ENCODE assay signal across 8 cellular contexts in genomic region chr9:94656190-94656589, GRCh38. TPM values are rescaled to one million over a fixed set of nuclear protein-coding genes. Genes with fewer than 3 reads are reported as not detected.
DNase-seq lines count a peak whose midpoint lies in the region; ATAC-seq and TF ChIP-seq lines count a peak whose summit lies in the region.

No MANE protein-coding gene starts in this region.

- CTCF ChIA-PET in WTC11 (lab: Charles Lee): interaction anchor here (1.4 to 2.6 kb wide), 6 partner anchors 13 to 474 kb away, joined by 4 to 19 read pairs (median 7); partner anchors contain the start of gene PCAT7

- 21 to 23% methylated on average over 6 of the region's 6 CpGs for WGBS in heart right ventricle, 2 donors

- H3K4me3 Mint-ChIP-seq in WTC11: no peak overlapping the region
- peak overlapping the region; percentile 79 for H3K4me3 Mint-ChIP-seq in stimulated activated naive CD8-positive, alpha-beta T cell treated with anti-CD3 and anti-CD28 coated beads, Interleukin-15, Interleukin-2, amounts not matched to agents 100 ng/mL and 50 ng/mL, for 24 hours

- H3K27ac Mint-ChIP-seq in WTC11: no peak overlapping the region
- peak overlapping the region; percentile 87 for H3K27ac Mint-ChIP-seq in stimulated activated naive CD8-positive, alpha-beta T cell treated with anti-CD3 and anti-CD28 coated beads, Interleukin-15, Interleukin-2, amounts not matched to agents 100 ng/mL and 50 ng/mL, for 24 hours

- no peaks in the 10 kb centered on the region for H4K20me1 ChIP-seq in BLaER1

- peak overlapping the region; percentile 55 for H3K4me3 ChIP-seq in BLaER1
- H3K4me3 ChIP-seq in heart right ventricle: peak overlapping the region in 2 of 10 donors; percentile 14 to 35
- H3K4me3 ChIP-seq in MG63: no peak overlapping the region

- no peaks in the 10 kb centered on the region for H3K9me3 ChIP-seq in BLaER1
- H3K9me3 ChIP-seq in heart right ventricle: no peaks in the 10 kb centered on the region
- no peaks in the 10 kb centered on the region for H3K9me3 ChIP-seq in MG63

- H3K36me3 Mint-ChIP-seq in WTC11: no peaks in the 10 kb centered on the region
- no peaks in the 10 kb centered on the region for H3K36me3 Mint-ChIP-seq in stimulated activated naive CD8-positive, alpha-beta T cell treated with anti-CD3 and anti-CD28 coated beads, Interleukin-15, Interleukin-2, amounts not matched to agents 100 ng/mL and 50 ng/mL, for 24 hours (ENCODE audit: low read depth)

- DNase-seq in GM19238 (ENCODE audit: insufficient read length, low spot score): peak; percentile 37
- no peak for DNase-seq in WTC11 (ENCODE audit: low spot score)
- no peak for DNase-seq in heart right ventricle
- no peak for DNase-seq in MG63
- no peak for DNase-seq in HuH-7.5 (ENCODE audit: low spot score)

- POLR2A ChIA-PET in WTC11 (lab: Charles Lee): interaction anchor here (1.6 kb wide), 1 partner anchor 25 kb away, joined by 4 read pairs; no protein-coding TSS in a partner anchor

- ATAC-seq in HG03159 (IDR thresholded peaks at IDR 0.05; ENCODE audit: unreplicated experiment) (peak; percentile 98), WTC11 (peak; percentile 73), heart right ventricle (peak in 7 of 8 donors; percentile 53 to 78 (median 60))

- H3K4me1 Mint-ChIP-seq in WTC11: peaks cover 21% of the 10 kb centered on the region
- peaks cover 25% of the 10 kb centered on the region for H3K4me1 Mint-ChIP-seq in stimulated activated naive CD8-positive, alpha-beta T cell treated with anti-CD3 and anti-CD28 coated beads, Interleukin-15, Interleukin-2, amounts not matched to agents 100 ng/mL and 50 ng/mL, for 24 hours (ENCODE audit: low read depth)

- TF ChIP-seq CTCF in WTC11 (IDR thresholded peaks at IDR 0.05): no peak
- no peak for TF ChIP-seq CTCF in heart right ventricle (IDR thresholded peaks at IDR 0.05)

- peak overlapping the region; percentile 87 for H3K27ac ChIP-seq in BLaER1
- H3K27ac ChIP-seq in heart right ventricle: peak overlapping the region in 1 of 10 donors; percentile 77

- no peaks in the 10 kb centered on the region for H3K27me3 Mint-ChIP-seq in WTC11 (ENCODE audit: low read depth)
- peaks cover 8% of the 10 kb centered on the region for H3K27me3 Mint-ChIP-seq in stimulated activated naive CD8-positive, alpha-beta T cell treated with anti-CD3 and anti-CD28 coated beads, Interleukin-15, Interleukin-2, amounts not matched to agents 100 ng/mL and 50 ng/mL, for 24 hours

- H3K27me3 ChIP-seq in BLaER1: no peaks in the 10 kb centered on the region
- peaks cover 0 to 6% (median 0%) of the 10 kb centered on the region in 7 donors for H3K27me3 ChIP-seq in heart right ventricle
- no peaks in the 10 kb centered on the region for H3K27me3 ChIP-seq in MG63

- no peaks in the 10 kb centered on the region for H3K9me3 Mint-ChIP-seq in WTC11
- no peaks in the 10 kb centered on the region for H3K9me3 Mint-ChIP-seq in stimulated activated naive CD8-positive, alpha-beta T cell treated with anti-CD3 and anti-CD28 coated beads, Interleukin-15, Interleukin-2, amounts not matched to agents 100 ng/mL and 50 ng/mL, for 24 hours

- intact Hi-C loops in heart right ventricle (cut with DNase I): no loop called here

- peak overlapping the region; percentile 95 for H3K4me2 ChIP-seq in BLaER1

- no peaks in the 10 kb centered on the region for H3K36me3 ChIP-seq in BLaER1
- no peaks in the 10 kb centered on the region for H3K36me3 ChIP-seq in heart right ventricle
- no peaks in the 10 kb centered on the region for H3K36me3 ChIP-seq in MG63

- H3K4me1 ChIP-seq in BLaER1 (peaks cover 38% of the 10 kb centered on the region), heart right ventricle (peaks cover 0 to 27% (median 0%) of the 10 kb centered on the region in 9 donors)

- peak overlapping the region; percentile 80 for H3K9ac ChIP-seq in BLaER1

TF ChIP-seq in WTC11, 78 proteins besides CTCF, POLR2A, EP300 and RAD21 (continues in another document):
- TF ChIP-seq CREB1 (CRISPR knock-in tag; IDR thresholded peaks at IDR 0.05): no peak
- no peak for TF ChIP-seq RORB (CRISPR knock-in tag; IDR thresholded peaks at IDR 0.05)
- no peak for TF ChIP-seq CBFB (CRISPR knock-in tag; IDR thresholded peaks at IDR 0.05; ENCODE audit: low read depth)
- no peak for TF ChIP-seq STAT6 (CRISPR knock-in tag; conservative IDR thresholded peaks at IDR 0.05; ENCODE audit: low read depth)
- TF ChIP-seq KAT7 (CRISPR knock-in tag; IDR thresholded peaks at IDR 0.05; ENCODE audit: borderline replicate concordance): no peak
- TF ChIP-seq GABPB1 (CRISPR knock-in tag; IDR thresholded peaks at IDR 0.05): no peak
- TF ChIP-seq E2F1 (CRISPR knock-in tag; IDR thresholded peaks at IDR 0.05): no peak
- TF ChIP-seq ZNF121 (CRISPR knock-in tag; IDR thresholded peaks at IDR 0.05): no peak
- TF ChIP-seq ZNF416 (CRISPR knock-in tag; IDR thresholded peaks at IDR 0.05): no peak
- no peak for TF ChIP-seq ETV6 (CRISPR knock-in tag; IDR thresholded peaks at IDR 0.05)
- no peak for TF ChIP-seq NFE2L1 (CRISPR knock-in tag; IDR thresholded peaks at IDR 0.05)
- TF ChIP-seq CDX4 (CRISPR knock-in tag; IDR thresholded peaks at IDR 0.05; ENCODE audit: borderline replicate concordance): no peak
- no peak for TF ChIP-seq ZNF512 (CRISPR knock-in tag; IDR thresholded peaks at IDR 0.05; ENCODE audit: borderline replicate concordance)

RNA-seq across cellular contexts. Expression of gene FBP1, which starts 16.9 kb away (rescaled TPM):
- total RNA-seq in WTC11 (2021) (5.7 to 6.4 TPM (median 5.8 TPM) in 3 replicates), heart right ventricle (1 to 10 TPM in 3 of 10 donors, under 1 TPM in 7; 0.16 to 9.7 (median 0.52) TPM)
- polyA plus RNA-seq in heart right ventricle: 1 to 10 TPM in 1 of 2 donors, under 1 TPM in 1; 0.51 to 2.0 TPM
- total RNA-seq in MG63 (2014; rRNA removed; shearing (Covaris generic); ENCODE audit: low replicate concordance): 0.96 TPM in 1 of 2 replicates, not detected in the other
